Comparison of ENCODE assay signal across 1 cellular context in the genomic region with DNA sequence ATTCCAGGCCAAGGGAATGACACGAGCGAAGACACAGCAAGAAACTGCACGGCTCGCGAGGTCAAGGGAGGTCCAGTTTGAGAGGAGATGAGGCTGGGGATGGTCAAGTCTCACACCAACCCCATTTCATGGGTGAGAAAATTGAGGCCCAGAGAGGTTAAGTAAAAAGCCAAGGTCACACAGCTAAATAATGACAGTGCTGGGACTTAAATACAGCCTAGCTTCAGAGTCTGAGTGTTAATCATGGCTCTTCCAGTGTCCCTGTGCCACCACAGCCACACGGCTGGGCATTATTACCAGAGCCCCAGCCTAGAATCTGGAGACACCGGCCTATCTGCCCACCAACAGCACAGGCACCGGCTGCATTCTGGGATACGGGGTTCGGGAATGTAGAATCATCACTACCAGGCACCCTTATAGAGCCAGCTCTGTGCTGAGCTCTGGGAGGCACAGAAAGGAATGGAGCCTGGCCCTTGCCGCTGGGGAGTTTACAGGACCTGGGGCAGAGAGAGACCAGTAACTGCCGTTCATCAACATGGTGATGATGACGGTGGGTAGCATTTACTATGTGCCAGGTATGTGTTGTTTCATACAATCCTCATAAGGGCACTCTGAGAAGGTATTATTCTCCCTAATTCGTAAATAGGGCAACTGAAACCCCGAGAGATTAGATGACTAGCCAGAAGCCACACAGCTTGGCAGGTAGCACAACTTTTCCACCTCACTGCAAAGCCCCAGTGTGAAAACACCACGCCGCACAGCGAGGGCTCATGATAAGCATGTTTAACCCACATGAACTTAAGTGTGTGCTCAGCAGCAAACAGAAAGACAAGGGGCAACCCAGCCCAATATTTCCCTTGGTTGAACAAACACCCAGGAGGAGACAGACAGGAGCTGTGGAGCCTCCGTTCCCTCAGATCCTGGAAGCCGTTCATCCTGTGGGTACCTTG.
TF ChIP-seq lines count a peak whose summit lies in the region.

No MANE protein-coding gene starts in this region.

TF ChIP-seq in HepG2, 621 proteins besides CTCF, POLR2A, EP300 and RAD21 (continued from another document):
- no peak for TF ChIP-seq ZFP37 (CRISPR knock-in tag; IDR thresholded peaks at IDR 0.05; ENCODE audit: borderline replicate concordance)
- peak; percentile 82 for TF ChIP-seq ZNF768 (CRISPR knock-in tag; IDR thresholded peaks at IDR 0.05)
